11 cellular contexts compared by ENCODE assay signal in the genomic region with DNA sequence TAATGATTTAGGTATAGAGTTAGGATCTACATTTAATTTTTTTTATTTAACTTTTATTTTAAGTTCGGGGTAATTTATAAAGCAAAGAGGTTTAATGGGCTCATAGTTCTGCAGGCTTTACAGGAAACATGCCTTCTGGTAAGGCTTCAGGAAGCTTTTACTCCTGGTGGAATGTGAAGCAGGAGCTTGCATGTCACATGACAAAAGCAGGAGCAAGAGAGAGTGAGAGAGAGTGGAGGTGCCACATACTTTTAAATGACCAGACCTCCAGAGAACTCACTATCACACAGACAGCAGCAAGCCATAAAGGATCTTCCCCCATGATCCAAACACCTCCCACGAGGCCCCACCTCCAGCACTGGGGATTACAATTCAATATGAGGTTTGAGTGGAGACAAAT. TPM values are rescaled to one million over a fixed set of nuclear protein-coding genes. Genes with fewer than 3 reads are reported as not detected.
"Had no signal": no experiment of that assay in that cellular context is flagged by ENCODE, and none has a peak within 500 bp of the region (broad histone marks: within the 10 kb centered on the region; RNA-seq: fewer than 3 reads in every experiment).

No MANE protein-coding gene starts in this region.

- H3K27ac Mint-ChIP-seq: HFFc6 had no signal

- H3K4me2 ChIP-seq: KMS-11 had no signal

- H3K9ac ChIP-seq: KMS-11 had no signal

- H3K9me3 Mint-ChIP-seq: HFFc6 had no signal

- H3K4me1 ChIP-seq: HAP-1 had no signal

- FAIRE-seq: H54, HTR-8/SVneo had no signal

- H3K36me3 ChIP-seq: HAP-1 had no signal

- H3K4me3 ChIP-seq: HAP-1 had no signal

- ATAC-seq: HCT116 had no signal

- H3K4me3 Mint-ChIP-seq: HFFc6 had no signal

- DNase-seq: GOT3, HFFc6, IMR-90, Karpas-422, KBM-7 had no signal

- H3K9me3 ChIP-seq: HAP-1 had no signal

- H3K27ac ChIP-seq: KMS-11 had no signal

RNA-seq across cellular contexts. Expression of a gene that starts 32.3 kb away (rescaled TPM):
- total RNA-seq: HFFc6, HT-29, IMR-90 had no signal
- polyA plus RNA-seq: IMR-90 had no signal

RNA-seq across cellular contexts. Expression of a gene that starts 55.3 kb away (rescaled TPM):
- total RNA-seq: IMR-90 had no signal
- polyA plus RNA-seq: IMR-90 had no signal
